Comparison of ENCODE assay signal across 8 cellular contexts in genomic region chr5:173144200-173145176, GRCh38. TPM values are rescaled to one million over a fixed set of nuclear protein-coding genes. Genes with fewer than 3 reads are reported as not detected.
DNase-seq lines count a peak whose midpoint lies in the region; ATAC-seq, FAIRE-seq and TF ChIP-seq lines count a peak whose summit lies in the region.

TSS of gene BNIP1 (plus strand) at chr5:173144531. CDS start at chr5:173144546, 15 bp downstream.

- POLR2A ChIA-PET in IMR-90 (lab: Charles Lee; ENCODE audit: unreplicated experiment) (interaction anchor here (0.5 kb wide), 1 partner anchor 19 kb away, joined by 3 read pairs; no protein-coding TSS in a partner anchor), OCI-LY7 (lab: Charles Lee) (interaction anchor here (0.7 to 1.1 kb wide), 5 partner anchors 84 to 671 kb away, joined by 4 to 5 read pairs (median 4); no protein-coding TSS in a partner anchor), endothelial cell of umbilical vein (lab: Charles Lee) (interaction anchor here (0.6 kb wide), 1 partner anchor 132 kb away, joined by 3 read pairs; no protein-coding TSS in a partner anchor)

- H3K79me2 ChIP-seq in OCI-LY7 (ENCODE audit: insufficient read depth, low read depth, low read length) (no peaks in the 10 kb centered on the region; the same call in 1 of the 2 replicates), endothelial cell of umbilical vein (ENCODE audit: control insufficient read depth, insufficient read depth, low read length) (peaks cover 4% of the 10 kb centered on the region)

- peak within 1 kb of the TSS; percentile 49 for H2AK5ac ChIP-seq in IMR-90 (ENCODE audit: low read depth, low read length)

- no peaks in the 10 kb centered on the region for H3K4me1 ChIP-seq in IMR-90 (ENCODE audit: control insufficient read depth, insufficient read depth, low read length)
- H3K4me1 ChIP-seq in OCI-LY7 (ENCODE audit: insufficient read depth, low read length, poor library complexity, severe bottlenecking), result peaks cover 11% of the 10 kb centered on the region
- H3K4me1 ChIP-seq in endothelial cell of umbilical vein (ENCODE audit: control insufficient read depth, extremely low read depth, insufficient read depth, low read length), result peaks cover 4% of the 10 kb centered on the region

- H3K14ac ChIP-seq in IMR-90 (replicated peaks; ENCODE audit: low read depth, low read length), result peak within 1 kb of the TSS; percentile 98

- peak within 1 kb of the TSS; percentile 76 for H2BK120ac ChIP-seq in IMR-90 (ENCODE audit: low read depth, low read length)

- peak within 1 kb of the TSS; percentile 98 for H2AFZ ChIP-seq in IMR-90 (replicated peaks; ENCODE audit: low read length, poor library complexity)
- peak within 1 kb of the TSS; percentile 100 for H2AFZ ChIP-seq in OCI-LY7 (ENCODE audit: low read length)
- H2AFZ ChIP-seq in endothelial cell of umbilical vein (ENCODE audit: low read depth, low read length), result peak within 1 kb of the TSS; percentile 88

- H3K36me3 ChIP-seq in IMR-90 (ENCODE audit: control insufficient read depth, insufficient read depth, low read length), result peaks cover 8% of the 10 kb centered on the region; the same call in 1 of the 2 replicates
- H3K36me3 ChIP-seq in OCI-LY7 (ENCODE audit: insufficient read depth, low read length), result peaks cover 20% of the 10 kb centered on the region
- peaks cover 0 to 9% of the 10 kb centered on the region in 2 experiments for H3K36me3 ChIP-seq in endothelial cell of umbilical vein (ENCODE audit: control insufficient read depth in 2 of 2, extremely low read depth in 1 of 2, insufficient read depth in 2 of 2, low read length in 2 of 2)

- peak within 1 kb of the TSS; percentile 67; the same call in 1 of the 2 replicates for H2BK20ac ChIP-seq in IMR-90 (ENCODE audit: low read depth, low read length)

- H3K27me3 ChIP-seq in IMR-90 (ENCODE audit: control insufficient read depth, insufficient read depth, low read length) (no peaks in the 10 kb centered on the region), endothelial cell of umbilical vein (ENCODE audit: control insufficient read depth in 2 of 2, insufficient read depth in 2 of 2, low read length in 2 of 2) (no peaks in the 10 kb centered on the region)

- H3K9ac ChIP-seq in IMR-90 (ENCODE audit: low read depth, low read length) (peak within 1 kb of the TSS; percentile 69), endothelial cell of umbilical vein (replicated peaks; ENCODE audit: extremely low read depth, insufficient read depth, low read length) (peak within 1 kb of the TSS; percentile 97)

- DNase-seq in DMS114 treated with DMSO at 0.1 percent for 48 hours (lab: John Stamatoyannopoulos, UW; ENCODE audit: unreplicated experiment) (peak; percentile 94), IMR-90 (peak; percentile 94), OCI-LY7 (ENCODE audit: low spot score) (peak; percentile 95), activated T-cell treated with anti-CD3 and anti-CD28 coated beads for 1 hour (ENCODE audit: low read depth) (peak; percentile 98), endothelial cell of umbilical vein (ENCODE audit: low read depth, low spot score) (peak; percentile 95), midbrain (lab: John Stamatoyannopoulos, UW) (peak; percentile 90)
- DNase-seq in stimulated activated CD8-positive, alpha-beta memory T cell treated with anti-CD3 and anti-CD28 coated beads, Interleukin-2, amount 100 ng/mL, for 1 hour (ENCODE audit: low read depth in 2 of 2), result peak; percentile 92 to 94

- H4K91ac ChIP-seq in IMR-90 (ENCODE audit: insufficient read depth, low read depth, low read length), result peak within 1 kb of the TSS; percentile 76

- H3K4me2 ChIP-seq in IMR-90 (ENCODE audit: low read depth, low read length) (peak within 1 kb of the TSS; percentile 96), OCI-LY7 (ENCODE audit: low read length) (peak within 1 kb of the TSS; percentile 96), endothelial cell of umbilical vein (ENCODE audit: insufficient read depth, low read length) (peak within 1 kb of the TSS; percentile 85)

- peak within 1 kb of the TSS; percentile 59 to 97 for H4K8ac ChIP-seq in IMR-90 (ENCODE audit: low read depth in 2 of 2, low read length in 2 of 2)

- ATAC-seq in GM21528 (IDR thresholded peaks at IDR 0.05; ENCODE audit: low FRiP score, unreplicated experiment), result peak; percentile 92
- peak; percentile 96 for ATAC-seq in IMR-90 (ENCODE audit: low read depth)

- WGBS in IMR-90 (ENCODE audit: extremely low coverage in 2 of 2, insufficient read length in 1 of 2), 2 experiments, result 3% methylated on average over 31 of the region's 48 CpGs; no CpG with 5 or more reads in 1 of the 2 experiments

- no peaks in the 10 kb centered on the region for H4K20me1 ChIP-seq in IMR-90 (ENCODE audit: insufficient read depth, low read length)
- no peaks in the 10 kb centered on the region for H4K20me1 ChIP-seq in OCI-LY7 (ENCODE audit: insufficient read depth, low read length)
- no peaks in the 10 kb centered on the region for H4K20me1 ChIP-seq in endothelial cell of umbilical vein (replicated peaks; ENCODE audit: control insufficient read depth, extremely low read depth, insufficient read depth, low read length)

- BruUV-seq in IMR-90 (replicated peaks; lab: Mats Ljungman, UMichigan) (TSS peak; percentile 71), OCI-LY7 (replicated peaks; lab: Mats Ljungman, UMichigan) (no TSS peak), endothelial cell of umbilical vein (replicated peaks; lab: Mats Ljungman, UMichigan) (TSS peak; percentile 71)

- CTCF ChIA-PET in IMR-90 (lab: Yijun Ruan, JAX) (interaction anchor here (0.8 to 1.3 kb wide), 2 partner anchors 9 to 30 kb away, joined by 4 to 7 read pairs; no protein-coding TSS in a partner anchor), OCI-LY7 (lab: Charles Lee; ENCODE audit: unreplicated experiment) (interaction anchor here (1.0 kb wide), 1 partner anchor 160 kb away, joined by 5 read pairs; the partner anchor contains the start of gene ATP6V0E1), endothelial cell of umbilical vein (lab: Charles Lee) (interaction anchor here (1.0 to 2.5 kb wide), 8 partner anchors 9 to 437 kb away, joined by 3 to 19 read pairs (median 8); partner anchors contain the start of gene ATP6V0E1)

- H3K56ac ChIP-seq in IMR-90 (ENCODE audit: extremely low read depth, insufficient read depth, low read length), result peak within 1 kb of the TSS; percentile 81

- peak within 1 kb of the TSS; percentile 26 for H4K5ac ChIP-seq in IMR-90 (ENCODE audit: low read depth, low read length)

- no peaks in the 10 kb centered on the region for H3K9me2 ChIP-seq in OCI-LY7 (ENCODE audit: insufficient read depth, low read length)

- H3K9me1 ChIP-seq in IMR-90 (ENCODE audit: insufficient read depth, low read length) (peaks cover 6% of the 10 kb centered on the region), endothelial cell of umbilical vein (replicated peaks; ENCODE audit: control insufficient read depth, extremely low read depth, insufficient read depth, low read length) (no peaks in the 10 kb centered on the region)

- TF ChIP-seq CTCF in IMR-90 (conservative IDR thresholded peaks at IDR 0.05; ENCODE audit: low read depth, low read length) (peak; percentile 99), OCI-LY7 (conservative IDR thresholded peaks at IDR 0.05; ENCODE audit: low read length) (peak; percentile 83), endothelial cell of umbilical vein (IDR thresholded peaks at IDR 0.05; ENCODE audit: extremely low read depth in 1 of 2, insufficient read depth in 1 of 2, low read depth in 1 of 2, low read length in 2 of 2) (peak; percentile 98)

- peak; percentile 94 for FAIRE-seq in endothelial cell of umbilical vein (lab: Jason Lieb, UNC)

- H2BK15ac ChIP-seq in IMR-90 (ENCODE audit: low read depth, low read length), result peak within 1 kb of the TSS; percentile 37; the same call in 1 of the 3 replicates

- H3K23ac ChIP-seq in IMR-90 (ENCODE audit: low read depth, low read length), result peak within 1 kb of the TSS; percentile 84

- TF ChIP-seq POLR2A in IMR-90 (IDR thresholded peaks at IDR 0.05; ENCODE audit: low read depth, low read length) (peak; percentile 69), endothelial cell of umbilical vein (IDR thresholded peaks at IDR 0.05; ENCODE audit: low read depth, low read length) (peak; percentile 73)

- dilution Hi-C loops in IMR-90 (cut with HindIII; ENCODE audit: low sequenced_read_pairs, unreplicated experiment), result no loop called here
- dilution Hi-C loops in endothelial cell of umbilical vein (cut with MboI; ENCODE audit: extremely low pct_ligation_motif_present, low sequenced_read_pairs), result no loop called here

- peak within 1 kb of the TSS; percentile 55 for H2BK5ac ChIP-seq in IMR-90 (ENCODE audit: low read depth, low read length, poor library complexity, severe bottlenecking)

- H2AK9ac ChIP-seq in IMR-90 (replicated peaks; ENCODE audit: low read depth, low read length, poor library complexity), result peak within 1 kb of the TSS; percentile 91

- peak; percentile 66 for TF ChIP-seq RAD21 in IMR-90 (IDR thresholded peaks at IDR 0.05; ENCODE audit: low read length)

- intact Hi-C loops in IMR-90 (cut with micrococcal nuclease) (loop anchor here (2.0 to 5.0 kb wide), 3 partner anchors 72 to 437 kb away; no protein-coding TSS in a partner anchor), OCI-LY7 (cut with micrococcal nuclease; ENCODE audit: unreplicated experiment) (loop anchor here (1.0 kb wide), 2 partner anchors 87 to 160 kb away; no protein-coding TSS in a partner anchor), endothelial cell of umbilical vein (cut with micrococcal nuclease) (loop anchor here (1.0 to 2.0 kb wide), 7 partner anchors 50 to 437 kb away; partner anchors contain the start of gene ATP6V0E1)

- peak within 1 kb of the TSS; percentile 23; the same call in 1 of the 2 replicates for H3K18ac ChIP-seq in IMR-90 (ENCODE audit: low read depth, low read length)

- H3K27ac ChIP-seq in IMR-90 (ENCODE audit: insufficient read depth, low read length) (peak within 1 kb of the TSS; percentile 67), OCI-LY7 (ENCODE audit: low read depth, low read length, poor library complexity, severe bottlenecking) (peak within 1 kb of the TSS; percentile 74), endothelial cell of umbilical vein (ENCODE audit: insufficient read depth, low read depth, low read length) (peak within 1 kb of the TSS; percentile 89)

- H3K4ac ChIP-seq in IMR-90 (ENCODE audit: low read depth, low read length), result peak within 1 kb of the TSS; percentile 92

- peaks cover 13 to 18% of the 10 kb centered on the region in 2 experiments for H3K79me1 ChIP-seq in IMR-90 (ENCODE audit: low read depth in 1 of 2, low read length in 2 of 2)

- in situ Hi-C loops in IMR-90 (cut with MboI; ENCODE audit: low sequenced_read_pairs), result loop anchor here (5.0 to 10.0 kb wide), 2 partner anchors 162 to 440 kb away; partner anchors contain the start of gene ATP6V0E1

- H3K4me3 ChIP-seq in IMR-90 (ENCODE audit: insufficient read depth, low read depth, low read length), result peak within 1 kb of the TSS; percentile 53
- H3K4me3 ChIP-seq in OCI-LY7 (ENCODE audit: low read depth, low read length, poor library complexity, severe bottlenecking), result peak within 1 kb of the TSS; percentile 98
- peak within 1 kb of the TSS; percentile 77 to 97 (median 89) for H3K4me3 ChIP-seq in endothelial cell of umbilical vein (replicated peaks in 1 of 3; ENCODE audit: insufficient read depth in 1 of 3, low read depth in 1 of 3, low read length in 3 of 3)

- no peaks in the 10 kb centered on the region for H3K9me3 ChIP-seq in IMR-90 (ENCODE audit: control insufficient read depth, insufficient read depth, low read length)
- H3K9me3 ChIP-seq in OCI-LY7 (ENCODE audit: low read length), result no peaks in the 10 kb centered on the region
- H3K9me3 ChIP-seq in endothelial cell of umbilical vein (replicated peaks; ENCODE audit: control insufficient read depth, insufficient read depth, low read length), result no peaks in the 10 kb centered on the region

RNA-seq across cellular contexts. Expression of gene BNIP1, which starts in this region (rescaled TPM):
- 29.2 and 35.3 TPM in 2 replicates for total RNA-seq in IMR-90 (2012; rRNA removed)
- 24.3 and 25.8 TPM in 2 replicates for polyA plus RNA-seq in IMR-90 (2012; rRNA removed)
- polyA plus RNA-seq in IMR-90 (2012; cell fraction: cytosol; rRNA removed), result 11.8 and 21.7 TPM in 2 replicates
- polyA plus RNA-seq in IMR-90 (2012; cell fraction: nucleus; rRNA removed; ENCODE audit: low replicate concordance), result 12.6 and 27.2 TPM in 2 replicates
- 15.2 and 23.1 TPM in 2 replicates for total RNA-seq in OCI-LY7 (2014; rRNA removed; shearing (Covaris generic))
- 16.8 and 17.9 TPM in 2 replicates for total RNA-seq in OCI-LY7 (2022)
- 15.7 and 19.7 TPM in 2 replicates for total RNA-seq in endothelial cell of umbilical vein
- 21.7 and 22.6 TPM in 2 replicates for polyA plus RNA-seq in endothelial cell of umbilical vein
- polyA plus RNA-seq in endothelial cell of umbilical vein (2011; cell fraction: cytosol; rRNA removed), result 26.5 and 28.0 TPM in 2 replicates
- 23.8 and 27.3 TPM in 2 replicates for polyA plus RNA-seq in endothelial cell of umbilical vein (2011; cell fraction: nucleus; rRNA removed)
- polyA plus RNA-seq in endothelial cell of umbilical vein (2012), result 13.6 and 14.8 TPM in 2 replicates
- polyA minus RNA-seq in endothelial cell of umbilical vein, result 11.5 and 11.6 TPM in 2 replicates
- polyA minus RNA-seq in endothelial cell of umbilical vein (2011; cell fraction: cytosol; rRNA and poly(A)+ RNA removed), result 5.1 TPM
- 6.7 and 7.2 TPM in 2 replicates for polyA minus RNA-seq in endothelial cell of umbilical vein (2011; cell fraction: nucleus; rRNA and poly(A)+ RNA removed)

Comparison
In these comparisons a context has a peak if more than half of its experiments do, and no peak if none do; other contexts are left out.
1. Peak in every context shown above with its lines: DNase-seq, ATAC-seq, H3K4me3 ChIP-seq and H3K27ac ChIP-seq.